ENCODE assay signal across 8 cellular contexts in genomic region chr1:85465791-85466134, GRCh38. TPM values are rescaled to one million over a fixed set of nuclear protein-coding genes. Genes with fewer than 3 reads are reported as not detected.
DNase-seq lines count a peak whose midpoint lies in the region; ATAC-seq and TF ChIP-seq lines count a peak whose summit lies in the region.

No MANE protein-coding gene starts in this region.

- peak; percentile 40 for DNase-seq in ELR (ENCODE audit: low read depth)
- no peak for DNase-seq in RWPE2 (ENCODE audit: low spot score)
- DNase-seq in fibroblast of mammary gland (ENCODE audit: low read depth) = peak; percentile 44
- no peak for DNase-seq in progenitor cell of endocrine pancreas (ENCODE audit: low spot score, unreplicated experiment)
- DNase-seq in activated naive CD4-positive, alpha-beta T cell treated with anti-CD3 and anti-CD28 coated beads, Interleukin-2, amount 50 U/mL, for 72 hours (ENCODE audit: low spot score in 2 of 2) = no peak

- no peaks in the 10 kb centered on the region for H3K27me3 ChIP-seq in RWPE2 (ENCODE audit: insufficient read depth, poor library complexity, severe bottlenecking)

- no peak for ATAC-seq in RWPE2 (ENCODE audit: low read depth)
- ATAC-seq in esophagus mucosa = no peak
- ATAC-seq in HG03457 (IDR thresholded peaks at IDR 0.05; ENCODE audit: unreplicated experiment) = no peak
- no peak for ATAC-seq in activated naive CD4-positive, alpha-beta T cell treated with anti-CD3 and anti-CD28 coated beads, Interleukin-2, amount 50 U/mL, for 72 hours
- no peak for ATAC-seq in GM19351 (IDR thresholded peaks at IDR 0.05; ENCODE audit: unreplicated experiment)

- no peaks in the 10 kb centered on the region for H3K36me3 Mint-ChIP-seq in progenitor cell of endocrine pancreas (ENCODE audit: insufficient read depth)
- H3K36me3 Mint-ChIP-seq in activated naive CD4-positive, alpha-beta T cell treated with anti-CD3 and anti-CD28 coated beads, Interleukin-2, amount 50 U/mL, for 72 hours = peaks cover 0 to 6% of the 10 kb centered on the region in 2 donors

- peaks cover 17% of the 10 kb centered on the region for H3K4me1 Mint-ChIP-seq in progenitor cell of endocrine pancreas (ENCODE audit: low read depth)

- H3K27ac ChIP-seq in RWPE2 (ENCODE audit: poor library complexity, severe bottlenecking) = no peak overlapping the region

- H3K4me3 ChIP-seq in RWPE2 (ENCODE audit: severe bottlenecking) (peak overlapping the region; percentile 69), fibroblast of mammary gland (ENCODE audit: control insufficient read depth, low read depth, low read length) (peak overlapping the region; percentile 85)

- H3K36me3 ChIP-seq in RWPE2 (ENCODE audit: low read depth) = no peaks in the 10 kb centered on the region

- H3K4me1 ChIP-seq in RWPE2 (ENCODE audit: insufficient read depth, poor library complexity, severe bottlenecking) = peaks cover 8% of the 10 kb centered on the region

- no peaks in the 10 kb centered on the region for H3K9me3 Mint-ChIP-seq in progenitor cell of endocrine pancreas (ENCODE audit: low read depth)
- peaks cover 0 to 4% of the 10 kb centered on the region in 2 donors for H3K9me3 Mint-ChIP-seq in activated naive CD4-positive, alpha-beta T cell treated with anti-CD3 and anti-CD28 coated beads, Interleukin-2, amount 50 U/mL, for 72 hours

- H3K4me3 Mint-ChIP-seq in progenitor cell of endocrine pancreas (ENCODE audit: low read depth) = peak overlapping the region; percentile 74

- no peak for TF ChIP-seq CTCF in RWPE2 (IDR thresholded peaks at IDR 0.05; ENCODE audit: poor library complexity, severe bottlenecking)
- no peak for TF ChIP-seq CTCF in fibroblast of mammary gland (conservative IDR thresholded peaks at IDR 0.05; ENCODE audit: control insufficient read depth, insufficient read depth, low read depth, low read length)
- no peak for TF ChIP-seq CTCF in progenitor cell of endocrine pancreas (IDR thresholded peaks at IDR 0.05; ENCODE audit: unreplicated experiment)

- peaks cover 18% of the 10 kb centered on the region for H3K27me3 Mint-ChIP-seq in progenitor cell of endocrine pancreas

- peak overlapping the region; percentile 88 for H3K27ac Mint-ChIP-seq in progenitor cell of endocrine pancreas
- no peak overlapping the region for H3K27ac Mint-ChIP-seq in activated naive CD4-positive, alpha-beta T cell treated with anti-CD3 and anti-CD28 coated beads, Interleukin-2, amount 50 U/mL, for 72 hours

- no peaks in the 10 kb centered on the region for H3K9me3 ChIP-seq in RWPE2 (ENCODE audit: severe bottlenecking)

RNA-seq across cellular contexts. Expression of gene DDAH1, which starts 0.8 kb away (rescaled TPM):
- 33.4 and 35.5 TPM in 2 replicates for total RNA-seq in progenitor cell of endocrine pancreas
- total RNA-seq in esophagus mucosa = 11.4 TPM
- total RNA-seq in activated naive CD4-positive, alpha-beta T cell treated with anti-CD3 and anti-CD28 coated beads, Interleukin-2, amount 50 U/mL, for 72 hours = not detected

Comparison
In these comparisons a context has a peak if more than half of its experiments do, and no peak if none do; other contexts are left out.
1. DNase-seq: peak in ELR (single experiment) and fibroblast of mammary gland (single experiment); none in RWPE2 (single experiment), progenitor cell of endocrine pancreas (single experiment) and activated naive CD4-positive, alpha-beta T cell treated with anti-CD3 and anti-CD28 coated beads, Interleukin-2, amount 50 U/mL, for 72 hours (0 of 2).
2. RNA of gene DDAH1, which starts 0.8 kb away (total RNA-seq): 33.4 to 35.5 TPM in progenitor cell of endocrine pancreas and 11.4 TPM in esophagus mucosa (single experiment); not detected in activated naive CD4-positive, alpha-beta T cell treated with anti-CD3 and anti-CD28 coated beads, Interleukin-2, amount 50 U/mL, for 72 hours; every median in the first group is over 10 times any median in the second.